Comparison of ENCODE assay signal across 2 cellular contexts in genomic region chr1:162389021-162389818, GRCh38.
TF ChIP-seq lines count a peak whose summit lies in the region.

No MANE protein-coding gene starts in this region.

TF ChIP-seq in HepG2, 621 proteins besides CTCF, POLR2A, EP300 and RAD21:
- peak; percentile 30; the same call in 1 of the 2 replicates for TF ChIP-seq BCL6 (CRISPR knock-in tag; IDR thresholded peaks at IDR 0.05)
- TF ChIP-seq SP140L (CRISPR knock-in tag; IDR thresholded peaks at IDR 0.05; ENCODE audit: borderline replicate concordance), result no peak
TF ChIP-seq in HepG2: peak in this region for 1.

TF ChIP-seq in HEK293T, 16 proteins besides CTCF, POLR2A, EP300 and RAD21:
- TF ChIP-seq SP1 (IDR thresholded peaks at IDR 0.05) (no peak), FOXK2 (IDR thresholded peaks at IDR 0.05) (no peak), ZNF384 (IDR thresholded peaks at IDR 0.05) (no peak), ARNT (IDR thresholded peaks at IDR 0.05) (no peak), L3MBTL2 (conservative IDR thresholded peaks at IDR 0.05) (no peak), NFRKB (IDR thresholded peaks at IDR 0.05) (no peak), FOXA1 (IDR thresholded peaks at IDR 0.05) (no peak), FOXM1 (IDR thresholded peaks at IDR 0.05; ENCODE audit: borderline replicate concordance) (no peak), PKNOX1 (IDR thresholded peaks at IDR 0.05) (no peak), BHLHE40 (IDR thresholded peaks at IDR 0.05; ENCODE audit: borderline replicate concordance) (no peak)
